In genomic region chr15:58749532-58750337, GRCh38 we compare ENCODE assay signal across 1 cellular context.
TF ChIP-seq lines count a peak whose summit lies in the region.

TSS of gene ADAM10 (minus strand) at chr15:58749707. CDS start at chr15:58749534, 173 bp downstream.

TF ChIP-seq in K562, 482 proteins besides CTCF, POLR2A, EP300 and RAD21 (continued from another document and continues in another):
- TF ChIP-seq GTF3C2 (IDR thresholded peaks at IDR 0.05; ENCODE audit: borderline replicate concordance, extremely low read depth, insufficient read length) (no peak), CLOCK (CRISPR knock-in tag; IDR thresholded peaks at IDR 0.05; ENCODE audit: borderline replicate concordance) (no peak), MCM5 (IDR thresholded peaks at IDR 0.05; ENCODE audit: low read depth) (no peak), ZNF586 (CRISPR knock-in tag; conservative IDR thresholded peaks at IDR 0.05) (no peak), RHOXF2B (CRISPR knock-in tag; conservative IDR thresholded peaks at IDR 0.05) (no peak), NR4A1 (CRISPR knock-in tag; IDR thresholded peaks at IDR 0.05) (no peak), NR4A1 (tag; IDR thresholded peaks at IDR 0.05) (no peak), NRF1 (conservative IDR thresholded peaks at IDR 0.05 in 1 of 2, IDR thresholded peaks at IDR 0.05 in 1 of 2) (peak; percentile 100), TAF9B (IDR thresholded peaks at IDR 0.05; ENCODE audit: partially characterized antibody) (peak; percentile 40), PTBP1 (IDR thresholded peaks at IDR 0.05; ENCODE audit: low read depth, low read length) (no peak), TCF7 (IDR thresholded peaks at IDR 0.05; ENCODE audit: borderline replicate concordance) (no peak), ELK1 (CRISPR knock-in tag; IDR thresholded peaks at IDR 0.05) (no peak), ZNF347 (CRISPR knock-in tag; IDR thresholded peaks at IDR 0.05; ENCODE audit: low read depth) (no peak), CHD4 (IDR thresholded peaks at IDR 0.05; ENCODE audit: insufficient read depth, insufficient replicate concordance, low read depth, low read length, poor library complexity, severe bottlenecking) (no peak), ETS2 (tag; IDR thresholded peaks at IDR 0.05; ENCODE audit: borderline replicate concordance, poor library complexity, severe bottlenecking) (no peak), SP2 (IDR thresholded peaks at IDR 0.05; ENCODE audit: extremely low read depth, low read depth, low read length, poor library complexity, severe bottlenecking) (no peak), NR2C2 (CRISPR knock-in tag; IDR thresholded peaks at IDR 0.05) (no peak), NR2C2 (tag; IDR thresholded peaks at IDR 0.05) (no peak), FOXO4 (CRISPR knock-in tag; IDR thresholded peaks at IDR 0.05) (no peak), MYBL2 (IDR thresholded peaks at IDR 0.05; ENCODE audit: low read depth) (no peak), MYBL2 (CRISPR knock-in tag; IDR thresholded peaks at IDR 0.05; ENCODE audit: borderline replicate concordance) (no peak), SLC30A9 (CRISPR knock-in tag; IDR thresholded peaks at IDR 0.05) (no peak), ATF7 (IDR thresholded peaks at IDR 0.05) (peak; percentile 50), GABPB2 (CRISPR knock-in tag; conservative IDR thresholded peaks at IDR 0.05) (no peak), SPI1 (IDR thresholded peaks at IDR 0.05; ENCODE audit: borderline replicate concordance, low read depth, low read length) (no peak), NFATC3 (IDR thresholded peaks at IDR 0.05) (no peak), RFX1 (IDR thresholded peaks at IDR 0.05) (no peak), HNRNPH1 (optimal IDR thresholded peaks at IDR 0.05; ENCODE audit: low read depth, low read length) (no peak), RCOR1 (IDR thresholded peaks at IDR 0.05; ENCODE audit: borderline replicate concordance in 1 of 2, low read depth in 2 of 2, low read length in 2 of 2) (0 out of 4 replicates have a peak, but pooled peaks of 1 of the 2 experiments have one; percentile 0), ZNF3 (CRISPR knock-in tag; IDR thresholded peaks at IDR 0.05) (no peak), PHF8 (IDR thresholded peaks at IDR 0.05; ENCODE audit: borderline replicate concordance, low read length) (peak; percentile 72; the same call in 1 of the 2 replicates), POLR2B (IDR thresholded peaks at IDR 0.05; ENCODE audit: low read depth, partially characterized antibody) (peak; percentile 77), ARHGAP35 (IDR thresholded peaks at IDR 0.05; ENCODE audit: partially characterized antibody) (no peak), CBFA2T3 (IDR thresholded peaks at IDR 0.05) (no peak), SNIP1 (IDR thresholded peaks at IDR 0.05; ENCODE audit: low read depth) (no peak), ZNF75A (CRISPR knock-in tag; IDR thresholded peaks at IDR 0.05) (no peak), MBD2 (IDR thresholded peaks at IDR 0.05; ENCODE audit: borderline replicate concordance, low read depth) (peak; percentile 49; the same call in 1 of the 2 replicates), U2AF2 (optimal IDR thresholded peaks at IDR 0.05; ENCODE audit: low read depth, low read length) (no peak), KLF10 (CRISPR knock-in tag; IDR thresholded peaks at IDR 0.05) (no peak), ZNF280A (IDR thresholded peaks at IDR 0.05; ENCODE audit: low read depth, partially characterized antibody) (no peak), ZNF695 (CRISPR knock-in tag; IDR thresholded peaks at IDR 0.05) (no peak), EHMT2 (IDR thresholded peaks at IDR 0.05) (no peak), ZNF584 (CRISPR knock-in tag; IDR thresholded peaks at IDR 0.05; ENCODE audit: low read depth) (no peak), CEBPB (tag; IDR thresholded peaks at IDR 0.05) (no peak), ZNF707 (CRISPR knock-in tag; conservative IDR thresholded peaks at IDR 0.05) (no peak), FOXA1 (IDR thresholded peaks at IDR 0.05; ENCODE audit: borderline replicate concordance) (no peak), CHAMP1 (IDR thresholded peaks at IDR 0.05) (no peak), PHF21A (IDR thresholded peaks at IDR 0.05; ENCODE audit: borderline replicate concordance, low read depth) (no peak), L3MBTL2 (IDR thresholded peaks at IDR 0.05) (no peak), USF1 (CRISPR knock-in tag; IDR thresholded peaks at IDR 0.05) (peak; percentile 97), ZNF764 (CRISPR knock-in tag; IDR thresholded peaks at IDR 0.05; ENCODE audit: low read depth) (no peak), MBD1 (CRISPR knock-in tag; IDR thresholded peaks at IDR 0.05) (no peak), MAFK (IDR thresholded peaks at IDR 0.05; ENCODE audit: low read length) (no peak), ZBED1 (IDR thresholded peaks at IDR 0.05) (no peak), HBP1 (CRISPR knock-in tag; IDR thresholded peaks at IDR 0.05) (no peak), ARID2 (IDR thresholded peaks at IDR 0.05) (no peak)
